9 cellular contexts compared by ENCODE assay signal in genomic region chr4:16224669-16225068, GRCh38. TPM values are rescaled to one million over a fixed set of nuclear protein-coding genes. Genes with fewer than 3 reads are reported as not detected.
DNase-seq lines count a peak whose midpoint lies in the region; ATAC-seq and TF ChIP-seq lines count a peak whose summit lies in the region.
"Had no signal": no experiment of that assay in that cellular context is flagged by ENCODE, and none has a peak within 500 bp of the region (broad histone marks: within the 10 kb centered on the region; RNA-seq: fewer than 3 reads in every experiment).

No MANE protein-coding gene starts in this region.

- H3K4me3 ChIP-seq in heart left ventricle: peak overlapping the region in 11 of 12 donors; percentile 72 to 93 (median 87)
- peak overlapping the region; percentile 93 for H3K4me3 ChIP-seq in adipocyte (ENCODE audit: low read length)
- peak overlapping the region; percentile 58 to 76 (median 75) for H3K4me3 ChIP-seq in right lobe of liver
- H3K4me3 ChIP-seq in transverse colon: peak overlapping the region in 3 of 4 donors; percentile 95 to 99 (median 96)

- TF ChIP-seq POLR2A in heart left ventricle (IDR thresholded peaks at IDR 0.05): no peak
- TF ChIP-seq POLR2A in right lobe of liver (IDR thresholded peaks at IDR 0.05): no peak
- TF ChIP-seq POLR2A in transverse colon (IDR thresholded peaks at IDR 0.05): no peak

- TF ChIP-seq CTCF in heart left ventricle (IDR thresholded peaks at IDR 0.05) (no peak), right lobe of liver (IDR thresholded peaks at IDR 0.05) (no peak), transverse colon (IDR thresholded peaks at IDR 0.05) (no peak)

- 45 to 51% (median 47%) methylated on average over 2 of the region's 2 CpGs for whole genome bisulfite sequencing in heart left ventricle, 4 donors
- 22% methylated on average over 2 of the region's 2 CpGs for WGBS in right lobe of liver (ENCODE audit: insufficient coverage, low coverage, low lambda C conversion rate, missing lambda C conversion rate)
- WGBS in transverse colon (ENCODE audit: low coverage in 1 of 2), 2 donors: 19 to 54% methylated on average over 2 of the region's 2 CpGs

- ATAC-seq in heart left ventricle: no peak
- ATAC-seq in Right ventricle myocardium inferior: no peak
- ATAC-seq in right lobe of liver: peak in 2 of 4 donors; percentile 3 to 33
- ATAC-seq in activated CD4-positive, CD25-positive, alpha-beta regulatory T cell treated with anti-CD3 and anti-CD28 coated beads, Interleukin-2, amount 50 U/mL, for 24 hours: no peak

- DNase-seq in heart left ventricle (no peak), Right ventricle myocardium inferior (ENCODE audit: missing footprints) (no peak), adipocyte (ENCODE audit: low read depth) (no peak), right lobe of liver (no peak), transverse colon (no peak), iPS-NIHi11 (ENCODE audit: low spot score) (no peak), C1 segment of cervical spinal cord (lab: John Stamatoyannopoulos, UW) (no peak)

- H3K27ac ChIP-seq in heart left ventricle: peak overlapping the region in 10 of 12 donors; percentile 0 to 99 (median 96)
- H3K27ac ChIP-seq in right lobe of liver: peak overlapping the region; percentile 72 to 93 (median 78)
- peak overlapping the region; percentile 13 to 100 (median 99) for H3K27ac ChIP-seq in transverse colon

- intact Hi-C loops in heart left ventricle (cut with DNase I): no loop called here
- intact Hi-C loops in Right ventricle myocardium inferior (cut with DNase I): no loop called here
- intact Hi-C loops in right lobe of liver (cut with DNase I): no loop called here
- intact Hi-C loops in transverse colon (cut with DNase I; ENCODE audit: low total_unique reads): no loop called here

- peaks cover 0 to 5% (median 0%) of the 10 kb centered on the region in 9 donors for H3K36me3 ChIP-seq in heart left ventricle
- H3K36me3 ChIP-seq in adipocyte (ENCODE audit: control insufficient read depth, insufficient read depth, low read length, severe bottlenecking): no peaks in the 10 kb centered on the region
- no peaks in the 10 kb centered on the region for H3K36me3 ChIP-seq in right lobe of liver
- no peaks in the 10 kb centered on the region for H3K36me3 ChIP-seq in transverse colon

- no peaks in the 10 kb centered on the region for H3K27me3 ChIP-seq in heart left ventricle
- H3K27me3 ChIP-seq in adipocyte (replicated peaks; ENCODE audit: control insufficient read depth, insufficient read depth, low read length): no peaks in the 10 kb centered on the region
- H3K27me3 ChIP-seq in right lobe of liver: no peaks in the 10 kb centered on the region
- H3K27me3 ChIP-seq in transverse colon: no peaks in the 10 kb centered on the region
- H3K27me3 ChIP-seq: SJSA1 had no signal

- in situ Hi-C loops in transverse colon (cut with MboI; ENCODE audit: low pct_ligation_motif_present in 1 of 4, low pct_unique_long_range_greater_than_20kb in 1 of 4, low sequenced_read_pairs in 3 of 4): loop anchor here in 1 of 4 donors (25.0 kb wide), 1 partner anchor 187 kb away; no protein-coding TSS in a partner anchor

- H3K4me1 ChIP-seq in heart left ventricle (peaks cover 0 to 65% (median 42%) of the 10 kb centered on the region in 12 donors), adipocyte (ENCODE audit: control insufficient read depth, insufficient read depth, low read length) (peaks cover 38% of the 10 kb centered on the region), right lobe of liver (peaks cover 0 to 38% (median 17%) of the 10 kb centered on the region in 4 donors), transverse colon (peaks cover 19 to 49% (median 42%) of the 10 kb centered on the region in 4 donors)
- H3K4me1 ChIP-seq: SJSA1 had no signal

- no peaks in the 10 kb centered on the region for H3K9me3 ChIP-seq in heart left ventricle
- H3K9me3 ChIP-seq in adipocyte (ENCODE audit: control insufficient read depth, low read length): no peaks in the 10 kb centered on the region
- no peaks in the 10 kb centered on the region for H3K9me3 ChIP-seq in right lobe of liver
- no peaks in the 10 kb centered on the region for H3K9me3 ChIP-seq in transverse colon
- H3K9me3 ChIP-seq: SJSA1 had no signal

- TF ChIP-seq EP300 in transverse colon (IDR thresholded peaks at IDR 0.05; ENCODE audit: low read depth): no peak

- H3K9ac ChIP-seq in adipocyte (ENCODE audit: low read length): peak overlapping the region; percentile 94

RNA-seq across cellular contexts. Expression of gene TAPT1, which starts 1.6 kb away (rescaled TPM):
- 10 to 100 TPM; 15.8 to 53.4 (median 38.0) TPM for total RNA-seq in heart left ventricle
- 10 to 100 TPM; 12.3 to 23.8 TPM for polyA plus RNA-seq in heart left ventricle
- total RNA-seq in Right ventricle myocardium inferior: 34.2 TPM
- total RNA-seq in right lobe of liver: 10 to 100 TPM; 10.8 to 57.3 (median 40.1) TPM
- 10 to 100 TPM; 21.5 to 54.6 (median 29.8) TPM for total RNA-seq in transverse colon
